ENCODE assay signal across 1 cellular context in genomic region chr18:60202702-60203101, GRCh38.
TF ChIP-seq lines count a peak whose summit lies in the region.

No MANE protein-coding gene starts in this region.

TF ChIP-seq in WTC11, 78 proteins besides CTCF, POLR2A, EP300 and RAD21 (continued from another document):
- TF ChIP-seq ERG (CRISPR knock-in tag; IDR thresholded peaks at IDR 0.05) = no peak
- TF ChIP-seq ATF2 (CRISPR knock-in tag; IDR thresholded peaks at IDR 0.05; ENCODE audit: borderline replicate concordance, low read depth) = no peak
- no peak for TF ChIP-seq ZNF396 (CRISPR knock-in tag; IDR thresholded peaks at IDR 0.05; ENCODE audit: borderline replicate concordance)
- no peak for TF ChIP-seq ZNF263 (CRISPR knock-in tag; IDR thresholded peaks at IDR 0.05; ENCODE audit: low read depth)
